Comparison of ENCODE assay signal across 12 cellular contexts in genomic region chr11:119484741-119485605, GRCh38.
DNase-seq lines count a peak whose midpoint lies in the region; ATAC-seq, FAIRE-seq and TF ChIP-seq lines count a peak whose summit lies in the region.
"Had no signal": no experiment of that assay in that cellular context is flagged by ENCODE, and none has a peak within 500 bp of the region (broad histone marks: within the 10 kb centered on the region; RNA-seq: fewer than 3 reads in every experiment).

No MANE protein-coding gene starts in this region.

- no peaks in the 10 kb centered on the region for H3K36me3 ChIP-seq in endothelial cell of umbilical vein (ENCODE audit: control insufficient read depth in 2 of 2, extremely low read depth in 1 of 2, insufficient read depth in 2 of 2, low read length in 2 of 2)
- no peaks in the 10 kb centered on the region for H3K36me3 ChIP-seq in small intestine (ENCODE audit: control insufficient read depth in 2 of 2, insufficient read depth in 2 of 2, low read length in 2 of 2)

- H3K27ac Mint-ChIP-seq in activated CD8-positive, alpha-beta T cell treated with anti-CD3 and anti-CD28 coated beads for 36 hours = no peak overlapping the region
- H3K27ac Mint-ChIP-seq in activated CD8-positive, alpha-beta T cell treated with anti-CD3 and anti-CD28 coated beads, Interleukin-2, amount 10 ng/mL, durations not matched to agents 7 days and 5 days = no peak overlapping the region
- no peak overlapping the region for H3K27ac Mint-ChIP-seq in T-helper 2 cell treated with Interferon-gamma antibody and Interleukin-4, amounts not matched to agents 5 μg/mL and 100 μg/mL, for 36 hours

- H3K27ac ChIP-seq in endothelial cell of umbilical vein (ENCODE audit: insufficient read depth, low read depth, low read length) (no peak overlapping the region), small intestine (ENCODE audit: low read depth in 1 of 2, low read length in 1 of 2) (no peak overlapping the region)

- no peaks in the 10 kb centered on the region for H3K9me3 Mint-ChIP-seq in activated CD8-positive, alpha-beta T cell treated with anti-CD3 and anti-CD28 coated beads for 36 hours
- H3K9me3 Mint-ChIP-seq in activated CD8-positive, alpha-beta T cell treated with anti-CD3 and anti-CD28 coated beads, Interleukin-2, amount 10 ng/mL, durations not matched to agents 7 days and 5 days (ENCODE audit: insufficient read depth) = no peaks in the 10 kb centered on the region
- H3K9me3 Mint-ChIP-seq in T-helper 2 cell treated with Interferon-gamma antibody and Interleukin-4, amounts not matched to agents 5 μg/mL and 100 μg/mL, for 36 hours = no peaks in the 10 kb centered on the region

- POLR2A ChIA-PET in activated CD8-positive, alpha-beta T cell treated with anti-CD3 and anti-CD28 coated beads for 36 hours (lab: Charles Lee) = no interaction called here
- POLR2A ChIA-PET in activated CD8-positive, alpha-beta T cell treated with anti-CD3 and anti-CD28 coated beads, Interleukin-2, amount 10 ng/mL, durations not matched to agents 7 days and 5 days (lab: Charles Lee) = no interaction called here
- POLR2A ChIA-PET in endothelial cell of umbilical vein (lab: Charles Lee) = no interaction called here

- dilution Hi-C loops in endothelial cell of umbilical vein (cut with MboI; ENCODE audit: extremely low pct_ligation_motif_present, low sequenced_read_pairs) = no loop called here

- BruUV-seq in endothelial cell of umbilical vein (replicated peaks; lab: Mats Ljungman, UMichigan) = no TSS peak

- no peaks in the 10 kb centered on the region for H4K20me1 ChIP-seq in endothelial cell of umbilical vein (replicated peaks; ENCODE audit: control insufficient read depth, extremely low read depth, insufficient read depth, low read length)

- ATAC-seq in activated CD8-positive, alpha-beta T cell treated with anti-CD3 and anti-CD28 coated beads for 36 hours = peak; percentile 65
- ATAC-seq in activated CD8-positive, alpha-beta T cell treated with anti-CD3 and anti-CD28 coated beads, Interleukin-2, amount 10 ng/mL, durations not matched to agents 7 days and 5 days = no peak
- ATAC-seq in HG02610 (IDR thresholded peaks at IDR 0.05; ENCODE audit: unreplicated experiment) = no peak

- H3K4me1 Mint-ChIP-seq in activated CD8-positive, alpha-beta T cell treated with anti-CD3 and anti-CD28 coated beads for 36 hours (ENCODE audit: low read depth) = no peaks in the 10 kb centered on the region
- H3K4me1 Mint-ChIP-seq in activated CD8-positive, alpha-beta T cell treated with anti-CD3 and anti-CD28 coated beads, Interleukin-2, amount 10 ng/mL, durations not matched to agents 7 days and 5 days (ENCODE audit: low read depth) = no peaks in the 10 kb centered on the region
- H3K4me1 Mint-ChIP-seq in T-helper 2 cell treated with Interferon-gamma antibody and Interleukin-4, amounts not matched to agents 5 μg/mL and 100 μg/mL, for 36 hours (ENCODE audit: low read depth) = no peaks in the 10 kb centered on the region

- CTCF ChIA-PET in activated CD8-positive, alpha-beta T cell treated with anti-CD3 and anti-CD28 coated beads for 36 hours (lab: Charles Lee) = interaction anchor here (1.5 to 1.7 kb wide), 2 partner anchors 10 kb away, joined by 4 to 6 read pairs; no protein-coding TSS in a partner anchor
- CTCF ChIA-PET in activated CD8-positive, alpha-beta T cell treated with anti-CD3 and anti-CD28 coated beads, Interleukin-2, amount 10 ng/mL, durations not matched to agents 7 days and 5 days (lab: Charles Lee) = interaction anchor here (0.8 to 1.7 kb wide), 2 partner anchors 10 kb away, joined by 4 to 5 read pairs; no protein-coding TSS in a partner anchor
- CTCF ChIA-PET in endothelial cell of umbilical vein (lab: Charles Lee) = interaction anchor here (1.3 kb wide), 1 partner anchor 244 kb away, joined by 4 read pairs; the partner anchor contains the start of gene NECTIN1

- intact Hi-C loops in activated CD8-positive, alpha-beta T cell treated with anti-CD3 and anti-CD28 coated beads for 36 hours (cut with micrococcal nuclease) = loop anchor here (5.0 to 10.0 kb wide), 2 partner anchors 47 to 620 kb away; no protein-coding TSS in a partner anchor
- intact Hi-C loops in endothelial cell of umbilical vein (cut with micrococcal nuclease) = loop anchor here (5.0 kb wide), 1 partner anchor 157 kb away; no protein-coding TSS in a partner anchor

- DNase-seq in activated CD8-positive, alpha-beta T cell treated with anti-CD3 and anti-CD28 coated beads for 36 hours = peak; percentile 19
- no peak for DNase-seq in activated CD8-positive, alpha-beta T cell treated with anti-CD3 and anti-CD28 coated beads, Interleukin-2, amount 10 ng/mL, durations not matched to agents 7 days and 5 days
- no peak for DNase-seq in endothelial cell of umbilical vein (ENCODE audit: low read depth, low spot score)
- DNase-seq in small intestine = peak; percentile 16
- DNase-seq in medulla oblongata (ENCODE audit: extremely low spot score) = no peak
- DNase-seq in T-helper 2 cell treated with Interferon-gamma antibody and Interleukin-4, amounts not matched to agents 5 μg/mL and 100 μg/mL, for 36 hours (ENCODE audit: low spot score) = no peak
- DNase-seq: AML-193, anterior cingulate cortex, foreskin melanocyte, MV-4-11 had no signal

- WGBS in small intestine, 3 donors = 73 to 78% (median 75%) methylated on average over 20 to 21 of the region's 21 CpGs

- no peak for TF ChIP-seq CTCF in activated CD8-positive, alpha-beta T cell treated with anti-CD3 and anti-CD28 coated beads for 36 hours (IDR thresholded peaks at IDR 0.05)
- TF ChIP-seq CTCF in LNCAP (IDR thresholded peaks at IDR 0.05) = 0 out of 2 replicates have a peak, but pooled peaks have one; percentile 9
- peak; percentile 7 to 21 for TF ChIP-seq CTCF in endothelial cell of umbilical vein (IDR thresholded peaks at IDR 0.05; ENCODE audit: extremely low read depth in 1 of 2, insufficient read depth in 1 of 2, low read depth in 1 of 2, low read length in 2 of 2)

- FAIRE-seq in endothelial cell of umbilical vein (lab: Jason Lieb, UNC) (no peak), small intestine (lab: Jason Lieb, UNC) (no peak)

- no peaks in the 10 kb centered on the region for H3K9me1 ChIP-seq in endothelial cell of umbilical vein (replicated peaks; ENCODE audit: control insufficient read depth, extremely low read depth, insufficient read depth, low read length)

- no peak for TF ChIP-seq POLR2A in endothelial cell of umbilical vein (IDR thresholded peaks at IDR 0.05; ENCODE audit: low read depth, low read length)

- H3K27me3 ChIP-seq in endothelial cell of umbilical vein (ENCODE audit: control insufficient read depth in 2 of 2, insufficient read depth in 2 of 2, low read length in 2 of 2) (peaks cover 0 to 2% of the 10 kb centered on the region in 2 experiments), small intestine (ENCODE audit: control insufficient read depth in 2 of 2, insufficient read depth in 2 of 2, low read length in 2 of 2) (peaks cover 0 to 2% of the 10 kb centered on the region in 2 donors)

- no peak overlapping the region for H3K4me3 ChIP-seq in endothelial cell of umbilical vein (replicated peaks in 1 of 3; ENCODE audit: insufficient read depth in 1 of 3, low read depth in 1 of 3, low read length in 3 of 3)
- no peak overlapping the region for H3K4me3 ChIP-seq in small intestine (ENCODE audit: low read depth in 1 of 2, low read length in 2 of 2)

- H3K36me3 Mint-ChIP-seq in activated CD8-positive, alpha-beta T cell treated with anti-CD3 and anti-CD28 coated beads for 36 hours (ENCODE audit: low read depth) = no peaks in the 10 kb centered on the region
- no peaks in the 10 kb centered on the region for H3K36me3 Mint-ChIP-seq in activated CD8-positive, alpha-beta T cell treated with anti-CD3 and anti-CD28 coated beads, Interleukin-2, amount 10 ng/mL, durations not matched to agents 7 days and 5 days (ENCODE audit: low read depth)
- H3K36me3 Mint-ChIP-seq in T-helper 2 cell treated with Interferon-gamma antibody and Interleukin-4, amounts not matched to agents 5 μg/mL and 100 μg/mL, for 36 hours (ENCODE audit: low read depth) = no peaks in the 10 kb centered on the region

- H3K9ac ChIP-seq in endothelial cell of umbilical vein (replicated peaks; ENCODE audit: extremely low read depth, insufficient read depth, low read length) = no peak overlapping the region

- H3K4me2 ChIP-seq in endothelial cell of umbilical vein (ENCODE audit: insufficient read depth, low read length) = no peak overlapping the region

- no peak overlapping the region for H2AFZ ChIP-seq in endothelial cell of umbilical vein (ENCODE audit: low read depth, low read length)

- peaks cover 6% of the 10 kb centered on the region for H3K27me3 Mint-ChIP-seq in activated CD8-positive, alpha-beta T cell treated with anti-CD3 and anti-CD28 coated beads for 36 hours
- H3K27me3 Mint-ChIP-seq in activated CD8-positive, alpha-beta T cell treated with anti-CD3 and anti-CD28 coated beads, Interleukin-2, amount 10 ng/mL, durations not matched to agents 7 days and 5 days (ENCODE audit: low read depth) = peaks cover 7% of the 10 kb centered on the region
- peaks cover 2% of the 10 kb centered on the region for H3K27me3 Mint-ChIP-seq in T-helper 2 cell treated with Interferon-gamma antibody and Interleukin-4, amounts not matched to agents 5 μg/mL and 100 μg/mL, for 36 hours (ENCODE audit: low read depth)

- no peak overlapping the region for H3K4me3 Mint-ChIP-seq in activated CD8-positive, alpha-beta T cell treated with anti-CD3 and anti-CD28 coated beads for 36 hours
- no peak overlapping the region for H3K4me3 Mint-ChIP-seq in activated CD8-positive, alpha-beta T cell treated with anti-CD3 and anti-CD28 coated beads, Interleukin-2, amount 10 ng/mL, durations not matched to agents 7 days and 5 days
- no peak overlapping the region for H3K4me3 Mint-ChIP-seq in T-helper 2 cell treated with Interferon-gamma antibody and Interleukin-4, amounts not matched to agents 5 μg/mL and 100 μg/mL, for 36 hours

- H3K4me1 ChIP-seq in endothelial cell of umbilical vein (ENCODE audit: control insufficient read depth, extremely low read depth, insufficient read depth, low read length) (no peaks in the 10 kb centered on the region), small intestine (ENCODE audit: control insufficient read depth in 2 of 2, insufficient read depth in 1 of 2, low read depth in 1 of 2, low read length in 1 of 2) (no peaks in the 10 kb centered on the region)

- H3K9me3 ChIP-seq in endothelial cell of umbilical vein (replicated peaks; ENCODE audit: control insufficient read depth, insufficient read depth, low read length) (no peaks in the 10 kb centered on the region), small intestine (ENCODE audit: control insufficient read depth, low read depth) (no peaks in the 10 kb centered on the region)

- no peaks in the 10 kb centered on the region for H3K79me2 ChIP-seq in endothelial cell of umbilical vein (ENCODE audit: control insufficient read depth, insufficient read depth, low read length)

TF ChIP-seq in endothelial cell of umbilical vein, 7 proteins besides CTCF, POLR2A, EP300 and RAD21 (continues in another document):
- TF ChIP-seq POLR2AphosphoS5 (IDR thresholded peaks at IDR 0.05; ENCODE audit: insufficient read depth, low read depth, low read length) = no peak
- no peak for TF ChIP-seq JUN (IDR thresholded peaks at IDR 0.05; ENCODE audit: borderline replicate concordance, insufficient read depth, insufficient read length, low read depth)

Comparison
In these comparisons a context has a peak if more than half of its experiments do, and no peak if none do; other contexts are left out.
1. DNase-seq: peak in activated CD8-positive, alpha-beta T cell treated with anti-CD3 and anti-CD28 coated beads for 36 hours (single experiment) and small intestine (single experiment); none in activated CD8-positive, alpha-beta T cell treated with anti-CD3 and anti-CD28 coated beads, Interleukin-2, amount 10 ng/mL, durations not matched to agents 7 days and 5 days (single experiment), endothelial cell of umbilical vein (single experiment), medulla oblongata (single experiment) and T-helper 2 cell treated with Interferon-gamma antibody and Interleukin-4, amounts not matched to agents 5 μg/mL and 100 μg/mL, for 36 hours (single experiment).